Comparison of ENCODE assay signal across 14 cellular contexts in the genomic region with DNA sequence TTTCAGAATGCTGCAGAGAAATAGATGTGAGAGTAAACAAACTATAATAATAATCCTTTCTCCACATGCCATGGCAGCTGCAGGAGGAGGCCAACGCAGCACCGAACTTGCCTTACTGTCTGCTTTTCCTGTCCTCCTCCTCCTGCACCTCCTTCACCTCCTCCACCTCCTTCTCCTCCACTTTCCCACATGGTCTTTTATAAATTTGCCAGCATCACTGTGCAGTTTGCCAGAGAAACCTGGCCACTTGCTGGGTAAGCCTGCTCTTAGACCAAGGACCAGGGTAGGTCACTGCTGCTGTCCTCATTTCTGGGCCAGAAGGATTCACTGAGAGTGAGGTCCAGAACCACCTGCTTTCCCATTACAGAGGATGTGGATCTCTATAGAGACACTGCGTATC.
"Had no signal": no experiment of that assay in that cellular context is flagged by ENCODE, and none has a peak within 500 bp of the region (broad histone marks: within the 10 kb centered on the region; RNA-seq: fewer than 3 reads in every experiment).

No MANE protein-coding gene starts in this region.

- H3K9me3 Mint-ChIP-seq: activated CD4-positive, alpha-beta memory T cell treated with anti-CD3 and anti-CD28 coated beads, Interleukin-2, amount 10 ng/mL, durations not matched to agents 7 days and 5 days; activated naive CD4-positive, alpha-beta T cell treated with anti-CD3 and anti-CD28 coated beads, Interleukin-2, amount 10 ng/mL, durations not matched to agents 7 days and 5 days; activated T-cell treated with anti-CD3 and anti-CD28 coated beads, Interleukin-2, amount 50 U/mL, for 24 hours; central memory CD8-positive, alpha-beta T cell; T-helper 1 cell treated with Interleukin-12 subunit alpha and Interleukin-12 subunit beta and Interleukin-4 antibody, amounts not matched to agents 30 μg/mL and 1 μg/mL, for 36 hours had no signal

- H3K4me1 Mint-ChIP-seq: central memory CD8-positive, alpha-beta T cell had no signal

- H3K27me3 ChIP-seq: pancreas had no signal

- DNase-seq: activated CD4-positive, alpha-beta memory T cell treated with anti-CD3 and anti-CD28 coated beads, Interleukin-2, amount 10 ng/mL, durations not matched to agents 7 days and 5 days; activated naive CD4-positive, alpha-beta T cell treated with anti-CD3 and anti-CD28 coated beads, Interleukin-2, amount 10 ng/mL, durations not matched to agents 7 days and 5 days; activated T-cell treated with anti-CD3 and anti-CD28 coated beads, Interleukin-2, amount 50 U/mL, for 24 hours; dermis blood vessel endothelial cell; foreskin melanocyte; kidney glomerular epithelial cell; pancreas; stimulated activated CD4-positive, alpha-beta T cell treated with anti-CD3 and anti-CD28 coated beads, Interleukin-12 subunit alpha, Interleukin-12 subunit beta, amount 100 ng/mL, for 4 hours; stimulated activated CD4-positive, alpha-beta T cell treated with anti-CD3 and anti-CD28 coated beads, Interleukin-2, amount 100 ng/mL, for 24 hours; trophoblast cell; WERI-Rb-1 had no signal

- H3K4me3 Mint-ChIP-seq: activated CD4-positive, alpha-beta memory T cell treated with anti-CD3 and anti-CD28 coated beads, Interleukin-2, amount 10 ng/mL, durations not matched to agents 7 days and 5 days; activated naive CD4-positive, alpha-beta T cell treated with anti-CD3 and anti-CD28 coated beads, Interleukin-2, amount 10 ng/mL, durations not matched to agents 7 days and 5 days; activated T-cell treated with anti-CD3 and anti-CD28 coated beads, Interleukin-2, amount 50 U/mL, for 24 hours; central memory CD8-positive, alpha-beta T cell; T-helper 1 cell treated with Interleukin-12 subunit alpha and Interleukin-12 subunit beta and Interleukin-4 antibody, amounts not matched to agents 30 μg/mL and 1 μg/mL, for 36 hours had no signal

- H3K27ac ChIP-seq: epithelial cell of prostate, WERI-Rb-1 had no signal

- H3K4me3 ChIP-seq: pancreas had no signal

- H3K36me3 ChIP-seq: pancreas, WERI-Rb-1 had no signal

- H3K36me3 Mint-ChIP-seq: activated naive CD4-positive, alpha-beta T cell treated with anti-CD3 and anti-CD28 coated beads, Interleukin-2, amount 10 ng/mL, durations not matched to agents 7 days and 5 days had no signal

- H3K27me3 Mint-ChIP-seq: central memory CD8-positive, alpha-beta T cell had no signal

- FAIRE-seq: pancreas had no signal

- H3K27ac Mint-ChIP-seq: activated CD4-positive, alpha-beta memory T cell treated with anti-CD3 and anti-CD28 coated beads, Interleukin-2, amount 10 ng/mL, durations not matched to agents 7 days and 5 days; activated T-cell treated with anti-CD3 and anti-CD28 coated beads, Interleukin-2, amount 50 U/mL, for 24 hours; T-helper 1 cell treated with Interleukin-12 subunit alpha and Interleukin-12 subunit beta and Interleukin-4 antibody, amounts not matched to agents 30 μg/mL and 1 μg/mL, for 36 hours had no signal

- H3K9me3 ChIP-seq: pancreas had no signal
